ENCODE assay signal across 29 cellular contexts in the genomic region with DNA sequence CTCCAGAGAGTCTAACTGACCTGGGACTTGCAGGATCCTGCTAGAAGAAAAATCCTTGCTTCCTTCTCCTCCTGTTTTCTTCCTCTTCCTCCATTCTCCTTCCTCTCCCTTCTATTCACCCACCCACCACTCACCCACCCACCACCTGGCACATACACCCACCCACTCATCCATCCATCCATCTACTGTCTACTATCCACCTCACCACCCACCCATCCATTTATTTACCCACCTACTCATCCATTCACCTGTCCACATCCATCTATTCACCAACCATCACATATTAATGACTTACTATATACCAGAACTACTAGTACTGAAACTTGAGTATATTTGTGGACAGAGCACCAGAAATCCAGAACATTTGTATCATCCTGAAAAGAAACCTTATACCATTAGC. TPM values are rescaled to one million over a fixed set of nuclear protein-coding genes. Genes with fewer than 3 reads are reported as not detected.
A peak's percentile ranks its signal among the peaks of the same experiment; 100 is the strongest.
DNase-seq lines count a peak whose midpoint lies in the region; ATAC-seq and TF ChIP-seq lines count a peak whose summit lies in the region.
"Had no signal": no experiment of that assay in that cellular context is flagged by ENCODE, and none has a peak within 500 bp of the region (broad histone marks: within the 10 kb centered on the region; RNA-seq: fewer than 3 reads in every experiment).

No MANE protein-coding gene starts in this region.

- H4K20me1 ChIP-seq in mammary epithelial cell (ENCODE audit: insufficient read depth, low read length): no peaks in the 10 kb centered on the region

- H3K27ac ChIP-seq in mammary epithelial cell (ENCODE audit: insufficient read depth, low read depth, low read length) (no peak overlapping the region), testis (peak overlapping the region; percentile 71 to 73), right atrium auricular region (no peak overlapping the region)
- H3K27ac ChIP-seq: brain microvascular endothelial cell, heart left ventricle, pancreas, right lobe of liver, RWPE1, SK-N-MC, thyroid gland had no signal

- H3K27ac Mint-ChIP-seq in MCF 10A (ENCODE audit: low read depth, unreplicated experiment): peak overlapping the region; percentile 76
- peak overlapping the region; percentile 85 for H3K27ac Mint-ChIP-seq in T-helper 17 cell
- peak overlapping the region; percentile 67 for H3K27ac Mint-ChIP-seq in memory B cell

- H3K9ac ChIP-seq in mammary epithelial cell (ENCODE audit: insufficient read depth, low read length): no peak overlapping the region

- dilution Hi-C loops in mammary epithelial cell (cut with HindIII; ENCODE audit: low sequenced_read_pairs): no loop called here

- H3K36me3 Mint-ChIP-seq in MCF 10A (ENCODE audit: insufficient read depth, unreplicated experiment) (peaks cover 54% of the 10 kb centered on the region), T-helper 17 cell (ENCODE audit: low read depth) (peaks cover 8% of the 10 kb centered on the region), memory B cell (peaks cover 18% of the 10 kb centered on the region)

- ATAC-seq in T-helper 17 cell: no peak
- no peak for ATAC-seq in memory B cell (ENCODE audit: low read depth)
- ATAC-seq: heart left ventricle, left colon, pancreas, right lobe of liver had no signal

- no peak overlapping the region for H2AFZ ChIP-seq in mammary epithelial cell (ENCODE audit: low read depth, low read length)

- H3K9me3 Mint-ChIP-seq in MCF 10A (ENCODE audit: unreplicated experiment) (no peaks in the 10 kb centered on the region), memory B cell (no peaks in the 10 kb centered on the region)
- H3K9me3 Mint-ChIP-seq: stimulated activated naive CD8-positive, alpha-beta T cell treated with anti-CD3 and anti-CD28 coated beads, Interleukin-15, Interleukin-2, amounts not matched to agents 100 ng/mL and 50 ng/mL, for 24 hours; T-helper 2 cell treated with Interferon-gamma antibody and Interleukin-4, amounts not matched to agents 5 μg/mL and 100 μg/mL, for 36 hours had no signal

- POLR2A ChIA-PET in MCF 10A (lab: Yijun Ruan, JAX): no interaction called here

- no peaks in the 10 kb centered on the region for H3K27me3 ChIP-seq in mammary epithelial cell (ENCODE audit: insufficient read depth, low read length)
- no peaks in the 10 kb centered on the region for H3K27me3 ChIP-seq in testis
- H3K27me3 ChIP-seq in right atrium auricular region: no peaks in the 10 kb centered on the region
- H3K27me3 ChIP-seq: brain microvascular endothelial cell, heart left ventricle, pancreas, right lobe of liver, thyroid gland had no signal

- intact Hi-C loops in MCF 10A (cut with micrococcal nuclease): no loop called here
- intact Hi-C loops in mammary epithelial cell (cut with micrococcal nuclease): no loop called here
- intact Hi-C loops in testis (cut with DNase I; ENCODE audit: low total_unique reads): no loop called here

- H3K4me3 ChIP-seq in mammary epithelial cell (replicated peaks in 1 of 3; ENCODE audit: insufficient read depth in 1 of 3, low read depth in 2 of 3, low read length in 3 of 3): no peak overlapping the region
- H3K4me3 ChIP-seq in testis: no peak overlapping the region
- H3K4me3 ChIP-seq in right atrium auricular region: no peak overlapping the region
- H3K4me3 ChIP-seq: heart left ventricle, pancreas, right lobe of liver, SK-N-MC, thyroid gland had no signal

- no peaks in the 10 kb centered on the region for H3K27me3 Mint-ChIP-seq in MCF 10A (ENCODE audit: insufficient read depth, unreplicated experiment)
- H3K27me3 Mint-ChIP-seq in T-helper 17 cell: no peaks in the 10 kb centered on the region
- no peaks in the 10 kb centered on the region for H3K27me3 Mint-ChIP-seq in memory B cell
- H3K27me3 Mint-ChIP-seq: stimulated activated naive CD8-positive, alpha-beta T cell treated with anti-CD3 and anti-CD28 coated beads, Interleukin-15, Interleukin-2, amounts not matched to agents 100 ng/mL and 50 ng/mL, for 24 hours had no signal

- H3K4me2 ChIP-seq in mammary epithelial cell (ENCODE audit: insufficient read depth, low read depth, low read length): no peak overlapping the region

- in situ Hi-C loops in mammary epithelial cell (cut with MboI; ENCODE audit: low sequenced_read_pairs in 2 of 2): no loop called here

- H3K36me3 ChIP-seq in mammary epithelial cell (ENCODE audit: insufficient read depth, low read length) (peaks cover 4% of the 10 kb centered on the region), testis (ENCODE audit: low read depth, missing control alignments) (no peaks in the 10 kb centered on the region), right atrium auricular region (no peaks in the 10 kb centered on the region)
- H3K36me3 ChIP-seq: brain microvascular endothelial cell, pancreas, right lobe of liver, thyroid gland had no signal

- peaks cover 95% of the 10 kb centered on the region for H3K79me2 ChIP-seq in mammary epithelial cell (ENCODE audit: insufficient read depth, low read length)

- H3K4me1 Mint-ChIP-seq in MCF 10A (ENCODE audit: insufficient read depth, unreplicated experiment): peaks cover 25% of the 10 kb centered on the region
- peaks cover 46% of the 10 kb centered on the region for H3K4me1 Mint-ChIP-seq in T-helper 17 cell
- H3K4me1 Mint-ChIP-seq in memory B cell: peaks cover 40% of the 10 kb centered on the region

- H3K4me3 Mint-ChIP-seq in MCF 10A (ENCODE audit: unreplicated experiment) (no peak overlapping the region), T-helper 17 cell (no peak overlapping the region), memory B cell (no peak overlapping the region)
- H3K4me3 Mint-ChIP-seq: stimulated activated naive CD8-positive, alpha-beta T cell treated with anti-CD3 and anti-CD28 coated beads, Interleukin-15, Interleukin-2, amounts not matched to agents 100 ng/mL and 50 ng/mL, for 24 hours; T-helper 2 cell treated with Interferon-gamma antibody and Interleukin-4, amounts not matched to agents 5 μg/mL and 100 μg/mL, for 36 hours had no signal

- CTCF ChIA-PET in MCF 10A (lab: Yijun Ruan, JAX) (no interaction called here), mammary epithelial cell (lab: Charles Lee; ENCODE audit: low non-redundant PET) (no interaction called here)

- no peak for TF ChIP-seq POLR2A in testis (IDR thresholded peaks at IDR 0.05)

- H3K4me1 ChIP-seq in mammary epithelial cell (ENCODE audit: insufficient read depth, low read length) (peaks cover 8% of the 10 kb centered on the region), testis (peaks cover 81% of the 10 kb centered on the region), right atrium auricular region (peaks cover 0 to 24% of the 10 kb centered on the region in 2 donors)

- BruUV-seq in MCF 10A (replicated peaks; lab: Mats Ljungman, UMichigan) (no TSS peak), mammary epithelial cell (replicated peaks; lab: Mats Ljungman, UMichigan) (no TSS peak)

- DNase-seq in MCF 10A (ENCODE audit: unreplicated experiment): no peak
- no peak for DNase-seq in mammary epithelial cell
- no peak for DNase-seq in T-helper 17 cell
- DNase-seq in memory B cell (ENCODE audit: low spot score in 2 of 2): no peak
- DNase-seq in testis: no peak
- DNase-seq in RPMI8226: no peak
- DNase-seq in right atrium auricular region (ENCODE audit: low spot score): no peak
- no peak for DNase-seq in retina
- DNase-seq: ACHN; activated CD4-positive, alpha-beta T cell treated with anti-CD3 and anti-CD28 coated beads, Interleukin-2, amount 50 U/mL, for 1 hour; brain microvascular endothelial cell; C1 segment of cervical spinal cord; DMS 273 treated with DMSO at 0.1 percent for 48 hours; erythroblast; foreskin fibroblast; heart left ventricle; left colon; mesenchymal stem cell; NCI-H1694; NCI-H524; pancreas; right lobe of liver; stimulated activated CD4-positive, alpha-beta T cell treated with anti-CD3 and anti-CD28 coated beads, Interleukin-12 subunit alpha, Interleukin-12 subunit beta, amount 100 ng/mL, for 4 hours; stimulated activated CD4-positive, alpha-beta T cell treated with anti-CD3 and anti-CD28 coated beads, Interleukin-4, amount 100 ng/mL, for 4 hours; thyroid gland had no signal

- TF ChIP-seq CTCF in MCF 10A (IDR thresholded peaks at IDR 0.05; ENCODE audit: unreplicated experiment): no peak
- TF ChIP-seq CTCF in mammary epithelial cell (conservative IDR thresholded peaks at IDR 0.05 in 1 of 2, IDR thresholded peaks at IDR 0.05 in 1 of 2; ENCODE audit: extremely low read depth in 1 of 2, insufficient read depth in 1 of 2, low read depth in 1 of 2, low read length in 2 of 2): no peak
- no peak for TF ChIP-seq CTCF in testis (IDR thresholded peaks at IDR 0.05)
- TF ChIP-seq CTCF in right atrium auricular region (IDR thresholded peaks at IDR 0.05): no peak

- H3K9me3 ChIP-seq in mammary epithelial cell (replicated peaks; ENCODE audit: insufficient read depth, low read length) (no peaks in the 10 kb centered on the region), T-helper 17 cell (ENCODE audit: control insufficient read depth, low read length, poor library complexity, severe bottlenecking) (no peaks in the 10 kb centered on the region), testis (no peaks in the 10 kb centered on the region), right atrium auricular region (no peaks in the 10 kb centered on the region)
- H3K9me3 ChIP-seq: heart left ventricle, pancreas, right lobe of liver, thyroid gland had no signal

RNA-seq across cellular contexts. Expression of gene EHMT1, which starts 49.4 kb away (rescaled TPM):
- 77.2 and 79.7 TPM in 2 replicates for total RNA-seq in MCF 10A (2022)
- 10 to 100 TPM; 55.0 to 83.4 TPM for total RNA-seq in mammary epithelial cell
- polyA plus RNA-seq in mammary epithelial cell: 30.8 TPM
- polyA minus RNA-seq in mammary epithelial cell: 57.6 TPM
- 100 to 1,000 TPM; 106 to 108 TPM for total RNA-seq in T-helper 17 cell
- total RNA-seq in testis: 100 to 1,000 TPM; 193 to 207 TPM
- 116 TPM for polyA plus RNA-seq in testis (ENCODE audit: insufficient read depth, low read depth, low replicate concordance)
- total RNA-seq in right atrium auricular region: 10 to 100 TPM; 24.1 to 34.6 TPM

Comparison
In these comparisons a context has a peak if more than half of its experiments do, and no peak if none do; other contexts are left out.
1. H3K27ac ChIP-seq: peak in testis (2 of 2); none in mammary epithelial cell (single experiment) and right atrium auricular region (0 of 2).
2. Peak in every context shown above with its lines, with median percentiles within 50 percentile points of each other: H3K27ac Mint-ChIP-seq.